ENCODE assay signal across 9 cellular contexts in the genomic region with DNA sequence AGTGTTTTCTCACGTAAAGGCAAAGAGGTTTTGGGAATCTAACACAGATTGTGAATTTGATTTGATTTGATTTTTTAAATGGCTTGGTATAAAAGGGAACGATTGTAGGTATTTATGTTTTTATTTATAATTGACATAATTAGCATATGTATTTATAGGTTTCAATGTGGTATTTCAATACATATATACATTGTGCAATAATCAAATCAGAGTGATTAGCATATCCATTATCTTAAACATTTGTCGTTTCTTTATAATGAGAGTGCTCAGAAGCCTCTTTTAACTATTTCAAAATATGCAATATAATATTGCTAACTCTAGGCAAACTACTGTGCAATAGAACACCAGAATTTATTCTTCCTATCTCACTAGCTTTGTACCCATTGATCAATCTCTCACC. TPM values are rescaled to one million over a fixed set of nuclear protein-coding genes. Genes with fewer than 3 reads are reported as not detected.
"Had no signal": no experiment of that assay in that cellular context is flagged by ENCODE, and none has a peak within 500 bp of the region (broad histone marks: within the 10 kb centered on the region; RNA-seq: fewer than 3 reads in every experiment).

No MANE protein-coding gene starts in this region.

- FAIRE-seq: G401.6, GM12878, GM12891, GM12892, GM18507, GM19239 had no signal

- DNase-seq: GDM1, GF-D8 had no signal

- H3K4me3 ChIP-seq: GM12878 had no signal

- ATAC-seq: GM12878 had no signal

RNA-seq across cellular contexts. Expression of a gene that starts 35.1 kb away (rescaled TPM):
- total RNA-seq: G401 had no signal
